Comparison of ENCODE assay signal across 19 cellular contexts in the genomic region with DNA sequence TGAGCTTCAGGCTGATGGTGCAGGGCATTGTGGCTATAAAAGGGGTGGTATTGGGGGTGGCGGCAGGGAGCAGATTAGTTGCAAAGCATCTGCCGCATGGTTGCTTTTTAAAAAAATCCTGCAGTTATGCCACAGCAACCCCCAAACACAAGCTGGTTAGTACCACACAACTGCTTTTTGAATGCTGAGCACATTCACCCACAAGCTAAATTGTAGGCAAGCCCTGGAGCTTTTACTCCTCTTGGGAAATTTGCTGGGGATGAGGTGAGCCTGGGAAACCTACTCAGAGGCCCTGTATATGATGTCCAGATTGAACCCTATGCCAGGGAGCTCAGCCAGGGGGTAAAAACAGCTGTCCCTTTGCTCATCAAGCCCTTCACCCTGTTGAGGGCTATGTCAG.
"Had no signal": no experiment of that assay in that cellular context is flagged by ENCODE, and none has a peak within 500 bp of the region (broad histone marks: within the 10 kb centered on the region; RNA-seq: fewer than 3 reads in every experiment).

No MANE protein-coding gene starts in this region.

- H3K4me1 ChIP-seq: left ventricle myocardium inferior, sigmoid colon, thyroid gland had no signal

- H3K4me1 Mint-ChIP-seq: activated B cell treated with CpG ODN at 0.5 μM for 24 hours; activated naive CD8-positive, alpha-beta T cell treated with anti-CD3 and anti-CD28 coated beads for 36 hours had no signal

- H3K36me3 ChIP-seq: left ventricle myocardium inferior, sigmoid colon, thyroid gland had no signal

- H3K27ac Mint-ChIP-seq: activated B cell treated with CpG ODN at 0.5 μM for 24 hours; activated naive CD8-positive, alpha-beta T cell treated with anti-CD3 and anti-CD28 coated beads for 36 hours; nephron progenitor cell; stimulated activated naive B cell treated with anti-CD40 and anti-IgM and Interleukin-4, amounts not matched to agents 10 μg/mL and 1 μg/mL and 100 μg/mL, for 72 hours; T-helper 17 cell had no signal

- ATAC-seq: T-helper 17 cell had no signal

- H3K36me3 Mint-ChIP-seq: activated naive CD8-positive, alpha-beta T cell treated with anti-CD3 and anti-CD28 coated beads for 36 hours; stimulated activated naive B cell treated with anti-CD40 and anti-IgM and Interleukin-4, amounts not matched to agents 10 μg/mL and 1 μg/mL and 100 μg/mL, for 72 hours had no signal

- H3K9me3 Mint-ChIP-seq: activated B cell treated with CpG ODN at 0.5 μM for 24 hours; activated naive CD8-positive, alpha-beta T cell treated with anti-CD3 and anti-CD28 coated beads for 36 hours; stimulated activated naive B cell treated with anti-CD40 and anti-IgM and Interleukin-4, amounts not matched to agents 10 μg/mL and 1 μg/mL and 100 μg/mL, for 72 hours had no signal

- H3K4me2 ChIP-seq: smooth muscle cell had no signal

- H3K4me3 ChIP-seq: left ventricle myocardium inferior, sigmoid colon, smooth muscle cell, thyroid gland had no signal

- H3K27ac ChIP-seq: left ventricle myocardium inferior, sigmoid colon, thyroid gland had no signal

- DNase-seq: activated B cell treated with CpG ODN at 0.5 μM for 24 hours; activated CD4-positive, alpha-beta T cell treated with anti-CD3 and anti-CD28 coated beads for 4 hours; activated CD4-positive, alpha-beta T cell treated with anti-CD3 and anti-CD28 coated beads, Interleukin-2, amount 50 U/mL, for 48 hours; activated naive CD4-positive, alpha-beta T cell treated with Interleukin-2 at 50 U/mL for 16 hours; activated naive CD8-positive, alpha-beta T cell treated with anti-CD3 and anti-CD28 coated beads for 36 hours; activated T-cell treated with anti-CD3 and anti-CD28 coated beads, Interleukin-2, amount 50 U/mL, for 48 hours; cerebellar nuclear complex; cortex of kidney; effector CD4-positive, alpha-beta T cell; kidney glomerular epithelial cell; left ventricle myocardium inferior; nephron progenitor cell; stimulated activated CD4-positive, alpha-beta T cell treated with anti-CD3 and anti-CD28 coated beads, Interleukin-2, amount 100 ng/mL, for 48 hours; stimulated activated CD8-positive, alpha-beta memory T cell treated with anti-CD3 and anti-CD28 coated beads, Interleukin-4, amount 100 ng/mL, for 48 hours; stimulated activated naive B cell treated with anti-CD40 and anti-IgM and Interleukin-4, amounts not matched to agents 10 μg/mL and 1 μg/mL and 100 μg/mL, for 72 hours; T-helper 17 cell; thyroid gland had no signal

- H3K27me3 ChIP-seq: sigmoid colon, thyroid gland had no signal

- H3K4me3 Mint-ChIP-seq: activated B cell treated with CpG ODN at 0.5 μM for 24 hours; activated naive CD8-positive, alpha-beta T cell treated with anti-CD3 and anti-CD28 coated beads for 36 hours; nephron progenitor cell; stimulated activated naive B cell treated with anti-CD40 and anti-IgM and Interleukin-4, amounts not matched to agents 10 μg/mL and 1 μg/mL and 100 μg/mL, for 72 hours; T-helper 17 cell had no signal
